In the genomic region with DNA sequence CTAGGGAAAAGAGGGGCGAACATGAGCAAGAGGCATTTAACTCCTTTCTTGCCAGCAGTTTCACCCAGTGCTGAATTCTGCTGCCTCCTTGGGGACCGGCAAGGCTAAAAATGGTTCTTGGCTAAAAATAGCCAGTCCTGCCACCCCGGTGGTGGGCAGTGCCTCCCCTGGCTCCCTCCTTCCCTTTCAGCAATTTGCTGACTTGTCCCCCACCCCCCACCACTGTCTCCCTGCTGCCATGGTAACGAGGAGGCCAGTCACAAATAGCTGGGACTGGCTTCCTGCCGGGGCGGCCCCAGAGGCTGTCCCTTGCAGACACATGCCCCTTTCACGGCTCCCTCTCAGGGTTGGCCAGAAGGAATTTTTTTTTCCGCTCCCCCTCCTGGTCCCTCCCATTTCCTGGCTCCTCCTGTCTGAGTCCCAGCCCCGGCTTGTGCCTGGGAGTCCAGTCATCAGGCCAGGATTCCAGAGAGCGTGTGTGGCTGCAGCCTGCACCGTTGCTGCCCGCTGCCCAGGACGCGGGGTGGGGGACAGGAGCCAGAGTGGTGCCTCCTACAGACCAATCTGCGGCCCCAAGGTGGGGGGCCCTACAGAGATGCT, we compare ENCODE assay signal across 7 cellular contexts.
DNase-seq lines count a peak whose midpoint lies in the region; ATAC-seq lines count a peak whose summit lies in the region.

No MANE protein-coding gene starts in this region.

- peaks cover 7 to 34% (median 13%) of the 10 kb centered on the region in 3 donors for H3K36me3 Mint-ChIP-seq in immature natural killer cell

- H3K36me3 ChIP-seq in NT2/D1 (ENCODE audit: insufficient read depth, insufficient read length, low read length) (peaks cover 43% of the 10 kb centered on the region), skeletal muscle tissue (ENCODE audit: control insufficient read depth in 3 of 3, insufficient read depth in 3 of 3, low read length in 3 of 3) (peaks cover 18 to 37% (median 20%) of the 10 kb centered on the region in 3 donors)

- H3K27me3 Mint-ChIP-seq in immature natural killer cell (ENCODE audit: low read depth in 3 of 3): peaks cover 2 to 21% (median 5%) of the 10 kb centered on the region in 3 donors

- H3K4me1 Mint-ChIP-seq in immature natural killer cell: peaks cover 42 to 44% of the 10 kb centered on the region in 2 donors

- H3K4me1 ChIP-seq in NT2/D1 (ENCODE audit: insufficient read depth, insufficient read length) (peaks cover 24% of the 10 kb centered on the region), skeletal muscle tissue (ENCODE audit: control insufficient read depth in 3 of 3, insufficient read depth in 3 of 3, low read length in 3 of 3) (peaks cover 54 to 76% (median 65%) of the 10 kb centered on the region in 3 donors)

- peak overlapping the region; percentile 92 for H3K9ac ChIP-seq in NT2/D1 (ENCODE audit: insufficient read length, low read depth)
- peak overlapping the region; percentile 75 to 85 (median 79) for H3K9ac ChIP-seq in skeletal muscle tissue (ENCODE audit: low read depth in 1 of 3, low read length in 3 of 3)

- peak overlapping the region; percentile 67 for H3K27ac ChIP-seq in cingulate gyrus (ENCODE audit: low read depth, low read length)
- peak overlapping the region; percentile 84 for H3K27ac ChIP-seq in skeletal muscle tissue (ENCODE audit: low read depth, low read length)

- H3K27ac Mint-ChIP-seq in immature natural killer cell: peak overlapping the region in 3 of 6 donors; percentile 40 to 72 (median 66)

- ATAC-seq in GM18502 (IDR thresholded peaks at IDR 0.05; ENCODE audit: poor library complexity, unreplicated experiment) (peak; percentile 74), HG02642 (IDR thresholded peaks at IDR 0.05; ENCODE audit: poor library complexity, unreplicated experiment) (peak; percentile 60)

- H3K27me3 ChIP-seq in NT2/D1 (ENCODE audit: insufficient read depth, insufficient read length): no peaks in the 10 kb centered on the region
- no peaks in the 10 kb centered on the region for H3K27me3 ChIP-seq in skeletal muscle tissue (ENCODE audit: control insufficient read depth in 3 of 3, insufficient read depth in 3 of 3, low read length in 3 of 3)

- DNase-seq in NT2/D1 (ENCODE audit: low read depth, low spot score) (peak; percentile 95), islet precursor cell (peak; percentile 100), immature natural killer cell (no peak)

- H3K9me3 Mint-ChIP-seq in immature natural killer cell: no peaks in the 10 kb centered on the region

- H3K4me3 ChIP-seq in NT2/D1 (ENCODE audit: insufficient read length, low read depth) (peak overlapping the region; percentile 80), skeletal muscle tissue (ENCODE audit: low read length in 3 of 3) (peak overlapping the region; percentile 69 to 76 (median 71))

- H3K9me3 ChIP-seq in NT2/D1 (ENCODE audit: insufficient read depth, low read length) (no peaks in the 10 kb centered on the region), skeletal muscle tissue (ENCODE audit: control insufficient read depth in 3 of 3, low read length in 3 of 3) (no peaks in the 10 kb centered on the region)

- H3K4me3 Mint-ChIP-seq in immature natural killer cell: no peak overlapping the region

Comparison
In these comparisons a context has a peak if more than half of its experiments do, and no peak if none do; other contexts are left out.
1. DNase-seq: peak in NT2/D1 (single experiment) and islet precursor cell (single experiment); none in immature natural killer cell (0 of 3).